ENCODE assay signal across 2 cellular contexts in genomic region chr1:62917314-62917713, GRCh38.
TF ChIP-seq lines count a peak whose summit lies in the region.

No MANE protein-coding gene starts in this region.

TF ChIP-seq in GM23338, 12 proteins besides CTCF, POLR2A, EP300 and RAD21 (continued from another document):
- TF ChIP-seq, protein P1, sequence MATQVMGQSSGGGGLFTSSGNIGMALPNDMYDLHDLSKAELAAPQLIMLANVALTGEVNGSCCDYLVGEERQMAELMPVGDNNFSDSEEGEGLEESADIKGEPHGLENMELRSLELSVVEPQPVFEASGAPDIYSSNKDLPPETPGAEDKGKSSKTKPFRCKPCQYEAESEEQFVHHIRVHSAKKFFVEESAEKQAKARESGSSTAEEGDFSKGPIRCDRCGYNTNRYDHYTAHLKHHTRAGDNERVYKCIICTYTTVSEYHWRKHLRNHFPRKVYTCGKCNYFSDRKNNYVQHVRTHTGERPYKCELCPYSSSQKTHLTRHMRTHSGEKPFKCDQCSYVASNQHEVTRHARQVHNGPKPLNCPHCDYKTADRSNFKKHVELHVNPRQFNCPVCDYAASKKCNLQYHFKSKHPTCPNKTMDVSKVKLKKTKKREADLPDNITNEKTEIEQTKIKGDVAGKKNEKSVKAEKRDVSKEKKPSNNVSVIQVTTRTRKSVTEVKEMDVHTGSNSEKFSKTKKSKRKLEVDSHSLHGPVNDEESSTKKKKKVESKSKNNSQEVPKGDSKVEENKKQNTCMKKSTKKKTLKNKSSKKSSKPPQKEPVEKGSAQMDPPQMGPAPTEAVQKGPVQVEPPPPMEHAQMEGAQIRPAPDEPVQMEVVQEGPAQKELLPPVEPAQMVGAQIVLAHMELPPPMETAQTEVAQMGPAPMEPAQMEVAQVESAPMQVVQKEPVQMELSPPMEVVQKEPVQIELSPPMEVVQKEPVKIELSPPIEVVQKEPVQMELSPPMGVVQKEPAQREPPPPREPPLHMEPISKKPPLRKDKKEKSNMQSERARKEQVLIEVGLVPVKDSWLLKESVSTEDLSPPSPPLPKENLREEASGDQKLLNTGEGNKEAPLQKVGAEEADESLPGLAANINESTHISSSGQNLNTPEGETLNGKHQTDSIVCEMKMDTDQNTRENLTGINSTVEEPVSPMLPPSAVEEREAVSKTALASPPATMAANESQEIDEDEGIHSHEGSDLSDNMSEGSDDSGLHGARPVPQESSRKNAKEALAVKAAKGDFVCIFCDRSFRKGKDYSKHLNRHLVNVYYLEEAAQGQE (IDR thresholded peaks at IDR 0.05; ENCODE audit: unreplicated experiment) = no peak
- no peak for TF ChIP-seq ETS1 (IDR thresholded peaks at IDR 0.05)
- TF ChIP-seq NANOG (IDR thresholded peaks at IDR 0.05; ENCODE audit: borderline replicate concordance) = no peak
- TF ChIP-seq POLR2AphosphoS5 (IDR thresholded peaks at IDR 0.05; ENCODE audit: low read depth) = no peak
- TF ChIP-seq, protein P2, sequence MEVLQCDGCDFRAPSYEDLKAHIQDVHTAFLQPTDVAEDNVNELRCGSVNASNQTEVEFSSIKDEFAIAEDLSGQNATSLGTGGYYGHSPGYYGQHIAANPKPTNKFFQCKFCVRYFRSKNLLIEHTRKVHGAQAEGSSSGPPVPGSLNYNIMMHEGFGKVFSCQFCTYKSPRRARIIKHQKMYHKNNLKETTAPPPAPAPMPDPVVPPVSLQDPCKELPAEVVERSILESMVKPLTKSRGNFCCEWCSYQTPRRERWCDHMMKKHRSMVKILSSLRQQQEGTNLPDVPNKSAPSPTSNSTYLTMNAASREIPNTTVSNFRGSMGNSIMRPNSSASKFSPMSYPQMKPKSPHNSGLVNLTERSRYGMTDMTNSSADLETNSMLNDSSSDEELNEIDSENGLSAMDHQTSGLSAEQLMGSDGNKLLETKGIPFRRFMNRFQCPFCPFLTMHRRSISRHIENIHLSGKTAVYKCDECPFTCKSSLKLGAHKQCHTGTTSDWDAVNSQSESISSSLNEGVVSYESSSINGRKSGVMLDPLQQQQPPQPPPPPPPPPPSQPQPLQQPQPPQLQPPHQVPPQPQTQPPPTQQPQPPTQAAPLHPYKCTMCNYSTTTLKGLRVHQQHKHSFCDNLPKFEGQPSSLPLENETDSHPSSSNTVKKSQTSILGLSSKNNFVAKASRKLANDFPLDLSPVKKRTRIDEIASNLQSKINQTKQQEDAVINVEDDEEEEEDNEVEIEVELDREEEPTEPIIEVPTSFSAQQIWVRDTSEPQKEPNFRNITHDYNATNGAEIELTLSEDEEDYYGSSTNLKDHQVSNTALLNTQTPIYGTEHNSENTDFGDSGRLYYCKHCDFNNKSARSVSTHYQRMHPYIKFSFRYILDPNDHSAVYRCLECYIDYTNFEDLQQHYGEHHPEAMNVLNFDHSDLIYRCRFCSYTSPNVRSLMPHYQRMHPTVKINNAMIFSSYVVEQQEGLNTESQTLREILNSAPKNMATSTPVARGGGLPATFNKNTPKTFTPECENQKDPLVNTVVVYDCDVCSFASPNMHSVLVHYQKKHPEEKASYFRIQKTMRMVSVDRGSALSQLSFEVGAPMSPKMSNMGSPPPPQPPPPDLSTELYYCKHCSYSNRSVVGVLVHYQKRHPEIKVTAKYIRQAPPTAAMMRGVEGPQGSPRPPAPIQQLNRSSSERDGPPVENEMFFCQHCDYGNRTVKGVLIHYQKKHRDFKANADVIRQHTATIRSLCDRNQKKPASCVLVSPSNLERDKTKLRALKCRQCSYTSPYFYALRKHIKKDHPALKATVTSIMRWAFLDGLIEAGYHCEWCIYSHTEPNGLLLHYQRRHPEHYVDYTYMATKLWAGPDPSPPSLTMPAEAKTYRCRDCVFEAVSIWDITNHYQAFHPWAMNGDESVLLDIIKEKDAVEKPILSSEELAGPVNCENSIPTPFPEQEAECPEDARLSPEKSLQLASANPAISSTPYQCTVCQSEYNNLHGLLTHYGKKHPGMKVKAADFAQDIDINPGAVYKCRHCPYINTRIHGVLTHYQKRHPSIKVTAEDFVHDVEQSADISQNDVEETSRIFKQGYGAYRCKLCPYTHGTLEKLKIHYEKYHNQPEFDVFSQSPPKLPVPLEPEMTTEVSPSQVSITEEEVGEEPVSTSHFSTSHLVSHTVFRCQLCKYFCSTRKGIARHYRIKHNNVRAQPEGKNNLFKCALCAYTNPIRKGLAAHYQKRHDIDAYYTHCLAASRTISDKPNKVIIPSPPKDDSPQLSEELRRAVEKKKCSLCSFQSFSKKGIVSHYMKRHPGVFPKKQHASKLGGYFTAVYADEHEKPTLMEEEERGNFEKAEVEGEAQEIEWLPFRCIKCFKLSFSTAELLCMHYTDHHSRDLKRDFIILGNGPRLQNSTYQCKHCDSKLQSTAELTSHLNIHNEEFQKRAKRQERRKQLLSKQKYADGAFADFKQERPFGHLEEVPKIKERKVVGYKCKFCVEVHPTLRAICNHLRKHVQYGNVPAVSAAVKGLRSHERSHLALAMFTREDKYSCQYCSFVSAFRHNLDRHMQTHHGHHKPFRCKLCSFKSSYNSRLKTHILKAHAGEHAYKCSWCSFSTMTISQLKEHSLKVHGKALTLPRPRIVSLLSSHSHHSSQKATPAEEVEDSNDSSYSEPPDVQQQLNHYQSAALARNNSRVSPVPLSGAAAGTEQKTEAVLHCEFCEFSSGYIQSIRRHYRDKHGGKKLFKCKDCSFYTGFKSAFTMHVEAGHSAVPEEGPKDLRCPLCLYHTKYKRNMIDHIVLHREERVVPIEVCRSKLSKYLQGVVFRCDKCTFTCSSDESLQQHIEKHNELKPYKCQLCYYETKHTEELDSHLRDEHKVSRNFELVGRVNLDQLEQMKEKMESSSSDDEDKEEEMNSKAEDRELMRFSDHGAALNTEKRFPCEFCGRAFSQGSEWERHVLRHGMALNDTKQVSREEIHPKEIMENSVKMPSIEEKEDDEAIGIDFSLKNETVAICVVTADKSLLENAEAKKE (CRISPR knock-in tag; IDR thresholded peaks at IDR 0.05) = no peak
- TF ChIP-seq JUNB (IDR thresholded peaks at IDR 0.05; ENCODE audit: unreplicated experiment) = no peak
- TF ChIP-seq ZNF331 (CRISPR knock-in tag; IDR thresholded peaks at IDR 0.05; ENCODE audit: low read depth) = no peak
- TF ChIP-seq EZH2 (IDR thresholded peaks at IDR 0.05; ENCODE audit: low read depth, unreplicated experiment) = no peak
- no peak for TF ChIP-seq CREB1 (CRISPR knock-in tag; IDR thresholded peaks at IDR 0.05; ENCODE audit: low read depth)
- TF ChIP-seq STAT1 (IDR thresholded peaks at IDR 0.05; ENCODE audit: unreplicated experiment) = no peak
- TF ChIP-seq ZNF114 (CRISPR knock-in tag; IDR thresholded peaks at IDR 0.05) = no peak

TF ChIP-seq in K562, 482 proteins besides CTCF, POLR2A, EP300 and RAD21 (continued from another document):
- TF ChIP-seq TAF1 (IDR thresholded peaks at IDR 0.05; ENCODE audit: control insufficient read depth, extremely low read depth, insufficient read depth, low read length, severe bottlenecking) = no peak
- TF ChIP-seq C11orf30 (IDR thresholded peaks at IDR 0.05; ENCODE audit: low read depth) = peak; percentile 31
- no peak for TF ChIP-seq ZNF121 (CRISPR knock-in tag; conservative IDR thresholded peaks at IDR 0.05)
- TF ChIP-seq, protein P3, sequence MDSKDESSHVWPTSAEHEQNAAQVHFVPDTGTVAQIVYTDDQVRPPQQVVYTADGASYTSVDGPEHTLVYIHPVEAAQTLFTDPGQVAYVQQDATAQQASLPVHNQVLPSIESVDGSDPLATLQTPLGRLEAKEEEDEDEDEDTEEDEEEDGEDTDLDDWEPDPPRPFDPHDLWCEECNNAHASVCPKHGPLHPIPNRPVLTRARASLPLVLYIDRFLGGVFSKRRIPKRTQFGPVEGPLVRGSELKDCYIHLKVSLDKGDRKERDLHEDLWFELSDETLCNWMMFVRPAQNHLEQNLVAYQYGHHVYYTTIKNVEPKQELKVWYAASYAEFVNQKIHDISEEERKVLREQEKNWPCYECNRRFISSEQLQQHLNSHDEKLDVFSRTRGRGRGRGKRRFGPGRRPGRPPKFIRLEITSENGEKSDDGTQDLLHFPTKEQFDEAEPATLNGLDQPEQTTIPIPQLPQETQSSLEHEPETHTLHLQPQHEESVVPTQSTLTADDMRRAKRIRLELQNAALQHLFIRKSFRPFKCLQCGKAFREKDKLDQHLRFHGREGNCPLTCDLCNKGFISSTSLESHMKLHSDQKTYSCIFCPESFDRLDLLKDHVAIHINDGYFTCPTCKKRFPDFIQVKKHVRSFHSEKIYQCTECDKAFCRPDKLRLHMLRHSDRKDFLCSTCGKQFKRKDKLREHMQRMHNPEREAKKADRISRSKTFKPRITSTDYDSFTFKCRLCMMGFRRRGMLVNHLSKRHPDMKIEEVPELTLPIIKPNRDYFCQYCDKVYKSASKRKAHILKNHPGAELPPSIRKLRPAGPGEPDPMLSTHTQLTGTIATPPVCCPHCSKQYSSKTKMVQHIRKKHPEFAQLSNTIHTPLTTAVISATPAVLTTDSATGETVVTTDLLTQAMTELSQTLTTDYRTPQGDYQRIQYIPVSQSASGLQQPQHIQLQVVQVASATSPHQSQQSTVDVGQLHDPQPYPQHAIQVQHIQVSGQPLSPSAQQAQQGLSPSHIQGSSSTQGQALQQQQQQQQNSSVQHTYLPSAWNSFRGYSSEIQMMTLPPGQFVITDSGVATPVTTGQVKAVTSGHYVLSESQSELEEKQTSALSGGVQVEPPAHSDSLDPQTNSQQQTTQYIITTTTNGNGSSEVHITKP (IDR thresholded peaks at IDR 0.05; ENCODE audit: partially characterized antibody) = no peak
- TF ChIP-seq MAFF (IDR thresholded peaks at IDR 0.05; ENCODE audit: low read length) = 0 out of 2 replicates have a peak, but pooled peaks have one; percentile 8
- no peak for TF ChIP-seq NR4A1 (CRISPR knock-in tag; IDR thresholded peaks at IDR 0.05)
- no peak for TF ChIP-seq NR4A1 (tag; IDR thresholded peaks at IDR 0.05)
